Comparison of ENCODE assay signal across 36 cellular contexts in genomic region chr12:49905718-49906314, GRCh38. TPM values are rescaled to one million over a fixed set of nuclear protein-coding genes. Genes with fewer than 3 reads are reported as not detected.
A peak's percentile ranks its signal among the peaks of the same experiment; 100 is the strongest.
DNase-seq lines count a peak whose midpoint lies in the region; ATAC-seq, FAIRE-seq and TF ChIP-seq lines count a peak whose summit lies in the region.
"Had no signal": no experiment of that assay in that cellular context is flagged by ENCODE, and none has a peak within 500 bp of the region (broad histone marks: within the 10 kb centered on the region; RNA-seq: fewer than 3 reads in every experiment).

No MANE protein-coding gene starts in this region.

- WGBS in spleen, 5 donors, result 92 to 98% (median 95%) methylated on average over 7 of the region's 7 CpGs

- no peaks in the 10 kb centered on the region for H3K36me3 ChIP-seq in astrocyte (ENCODE audit: insufficient read depth, low read length)
- no peaks in the 10 kb centered on the region for H3K36me3 ChIP-seq in spleen
- H3K36me3 ChIP-seq: breast epithelium, uterus had no signal

- ATAC-seq in memory B cell (ENCODE audit: low read depth) (no peak), HG03139 (IDR thresholded peaks at IDR 0.05; ENCODE audit: unreplicated experiment) (no peak)
- ATAC-seq: A549; activated CD8-positive, alpha-beta memory T cell treated with anti-CD3 and anti-CD28 coated beads, Interleukin-2, amount 10 ng/mL, durations not matched to agents 7 days and 5 days; activated T-cell treated with anti-CD3 and anti-CD28 coated beads, Interleukin-2, amount 50 U/mL, for 4 hours; CD8-positive, alpha-beta T cell; left colon; Right ventricle myocardium inferior had no signal

- DNase-seq in activated naive CD4-positive, alpha-beta T cell (lab: John Stamatoyannopoulos, UW), result no peak
- DNase-seq in astrocyte (ENCODE audit: low read depth) (no peak), memory B cell (ENCODE audit: low spot score in 2 of 2) (no peak), spleen (peak; percentile 44), NCI-H2196 (lab: John Stamatoyannopoulos, UW; ENCODE audit: unreplicated experiment) (no peak)
- DNase-seq in activated CD4-positive, alpha-beta T cell treated with anti-CD3 and anti-CD28 coated beads, Interleukin-2, amount 50 U/mL, for 48 hours, result no peak
- DNase-seq: activated CD4-positive, alpha-beta T cell treated with anti-CD3 and anti-CD28 coated beads, Interleukin-2, amount 10 ng/mL, durations not matched to agents 24 days and 14 days; activated CD8-positive, alpha-beta memory T cell treated with anti-CD3 and anti-CD28 coated beads, Interleukin-2, amount 10 ng/mL, durations not matched to agents 7 days and 5 days; activated T-cell treated with anti-CD3 and anti-CD28 coated beads, Interleukin-2, amount 50 U/mL, for 4 hours; amygdala; CD8-positive, alpha-beta T cell; effector CD8-positive, alpha-beta T cell; EL; GOT3; HFFc6; hippocampal formation; left colon; mesenchymal stem cell; MV-4-11; NCI-H1436 treated with DMSO at 0.1 percent for 48 hours; NCI-H345; NCI-H69; PC-9; stimulated activated naive CD4-positive, alpha-beta T cell; testis; uterus had no signal

- H2AFZ ChIP-seq in astrocyte (ENCODE audit: low read depth, low read length), result no peak overlapping the region
- H2AFZ ChIP-seq: PC-9 had no signal

- no peaks in the 10 kb centered on the region for H4K20me1 ChIP-seq in astrocyte (ENCODE audit: insufficient read depth, low read length)

- H3K4me1 ChIP-seq in astrocyte (ENCODE audit: insufficient read depth, low read length), result peaks cover 14% of the 10 kb centered on the region
- H3K4me1 ChIP-seq in spleen, result peaks cover 0 to 19% (median 12%) of the 10 kb centered on the region in 6 donors
- H3K4me1 ChIP-seq: A549, breast epithelium, uterus had no signal

- H3K4me3 ChIP-seq in astrocyte (ENCODE audit: insufficient read depth, low read depth, low read length) (no peak overlapping the region), spleen (no peak overlapping the region)
- H3K4me3 ChIP-seq: A549, breast epithelium, PC-9, testis, uterus had no signal

- H3K36me3 Mint-ChIP-seq in activated naive CD4-positive, alpha-beta T cell treated with anti-CD3 and anti-CD28 coated beads, Interleukin-2, amount 50 U/mL, for 24 hours, result no peaks in the 10 kb centered on the region
- H3K36me3 Mint-ChIP-seq in astrocyte (ENCODE audit: low read depth, unreplicated experiment) (no peaks in the 10 kb centered on the region), memory B cell (no peaks in the 10 kb centered on the region)
- H3K36me3 Mint-ChIP-seq: activated CD8-positive, alpha-beta memory T cell treated with anti-CD3 and anti-CD28 coated beads, Interleukin-2, amount 10 ng/mL, durations not matched to agents 7 days and 5 days; CD8-positive, alpha-beta T cell had no signal

- no peak overlapping the region for H3K4me2 ChIP-seq in astrocyte (ENCODE audit: low read length)
- H3K4me2 ChIP-seq: A549, PC-9 had no signal

- no peak for TF ChIP-seq POLR2A in spleen (IDR thresholded peaks at IDR 0.05)

- H3K4me1 Mint-ChIP-seq in activated naive CD4-positive, alpha-beta T cell treated with anti-CD3 and anti-CD28 coated beads, Interleukin-2, amount 50 U/mL, for 24 hours, result peaks cover 13% of the 10 kb centered on the region
- H3K4me1 Mint-ChIP-seq in astrocyte (ENCODE audit: low read depth, unreplicated experiment) (peaks cover 13% of the 10 kb centered on the region), memory B cell (peaks cover 7% of the 10 kb centered on the region)

- no peaks in the 10 kb centered on the region for H3K9me3 ChIP-seq in astrocyte (ENCODE audit: insufficient read depth, low read depth, low read length)
- no peaks in the 10 kb centered on the region for H3K9me3 ChIP-seq in spleen
- H3K9me3 ChIP-seq: A549, breast epithelium, testis, uterus had no signal

- H3K9me3 Mint-ChIP-seq in activated naive CD4-positive, alpha-beta T cell treated with anti-CD3 and anti-CD28 coated beads, Interleukin-2, amount 50 U/mL, for 24 hours, result no peaks in the 10 kb centered on the region
- peaks cover 3% of the 10 kb centered on the region for H3K9me3 Mint-ChIP-seq in astrocyte (ENCODE audit: unreplicated experiment)
- H3K9me3 Mint-ChIP-seq in memory B cell, result no peaks in the 10 kb centered on the region
- H3K9me3 Mint-ChIP-seq: activated CD4-positive, alpha-beta T cell treated with anti-CD3 and anti-CD28 coated beads, Interleukin-2, amount 10 ng/mL, durations not matched to agents 24 days and 14 days; activated T-cell treated with anti-CD3 and anti-CD28 coated beads, Interleukin-2, amount 50 U/mL, for 4 hours; CD8-positive, alpha-beta T cell; HFFc6 had no signal

- H3K27ac ChIP-seq in astrocyte (ENCODE audit: low read depth, low read length), result no peak overlapping the region
- H3K27ac ChIP-seq in spleen, result no peak overlapping the region
- H3K27ac ChIP-seq: A549, breast epithelium, PC-9, testis, uterus had no signal

- FAIRE-seq in astrocyte (lab: Jason Lieb, UNC), result no peak
- FAIRE-seq: A549, colon, GM18507 had no signal

- peak overlapping the region; percentile 45 for H3K4me3 Mint-ChIP-seq in activated naive CD4-positive, alpha-beta T cell treated with anti-CD3 and anti-CD28 coated beads, Interleukin-2, amount 50 U/mL, for 24 hours
- H3K4me3 Mint-ChIP-seq in astrocyte (ENCODE audit: unreplicated experiment), result no peak overlapping the region
- peak overlapping the region; percentile 58 for H3K4me3 Mint-ChIP-seq in memory B cell
- H3K4me3 Mint-ChIP-seq: activated CD4-positive, alpha-beta T cell treated with anti-CD3 and anti-CD28 coated beads, Interleukin-2, amount 10 ng/mL, durations not matched to agents 24 days and 14 days; activated CD8-positive, alpha-beta memory T cell treated with anti-CD3 and anti-CD28 coated beads, Interleukin-2, amount 10 ng/mL, durations not matched to agents 7 days and 5 days; activated T-cell treated with anti-CD3 and anti-CD28 coated beads, Interleukin-2, amount 50 U/mL, for 4 hours; CD8-positive, alpha-beta T cell; HFFc6 had no signal

- no peaks in the 10 kb centered on the region for H3K27me3 ChIP-seq in astrocyte (ENCODE audit: insufficient read depth, low read length)
- peaks cover 0 to 40% (median 10%) of the 10 kb centered on the region in 7 donors for H3K27me3 ChIP-seq in spleen (replicated peaks in 1 of 7)
- H3K27me3 ChIP-seq: testis, uterus had no signal

- no peak overlapping the region for H3K27ac Mint-ChIP-seq in activated naive CD4-positive, alpha-beta T cell treated with anti-CD3 and anti-CD28 coated beads, Interleukin-2, amount 50 U/mL, for 24 hours
- H3K27ac Mint-ChIP-seq in astrocyte (ENCODE audit: unreplicated experiment), result peak overlapping the region; percentile 9
- H3K27ac Mint-ChIP-seq in memory B cell, result no peak overlapping the region
- H3K27ac Mint-ChIP-seq: activated CD4-positive, alpha-beta T cell treated with anti-CD3 and anti-CD28 coated beads, Interleukin-2, amount 10 ng/mL, durations not matched to agents 24 days and 14 days; activated CD8-positive, alpha-beta memory T cell treated with anti-CD3 and anti-CD28 coated beads, Interleukin-2, amount 10 ng/mL, durations not matched to agents 7 days and 5 days; CD8-positive, alpha-beta T cell; HFFc6 had no signal

- intact Hi-C loops in spleen (cut with DNase I; ENCODE audit: low total_unique reads), result no loop called here

- TF ChIP-seq CTCF in astrocyte (IDR thresholded peaks at IDR 0.05; ENCODE audit: insufficient read depth, low read depth, low read length) (no peak), spleen (IDR thresholded peaks at IDR 0.05 in 8 of 11, conservative IDR thresholded peaks at IDR 0.05 in 3 of 11) (no peak)

- H3K79me2 ChIP-seq in astrocyte (ENCODE audit: insufficient read depth, low read length), result no peaks in the 10 kb centered on the region

- no peak overlapping the region for H3K9ac ChIP-seq in astrocyte (ENCODE audit: low read length)

- H3K27me3 Mint-ChIP-seq in activated naive CD4-positive, alpha-beta T cell treated with anti-CD3 and anti-CD28 coated beads, Interleukin-2, amount 50 U/mL, for 24 hours, result no peaks in the 10 kb centered on the region
- H3K27me3 Mint-ChIP-seq in astrocyte (ENCODE audit: low read depth, unreplicated experiment) (peaks cover 46% of the 10 kb centered on the region), memory B cell (peaks cover 35% of the 10 kb centered on the region)

RNA-seq across cellular contexts. Expression of gene FAIM2, which starts 2.1 kb away (rescaled TPM):
- total RNA-seq in astrocyte, result 0.10 and 0.18 TPM in 2 replicates
- 1 to 10 TPM in 4 of 7 donors, under 1 TPM in 2, not detected in 1; 0.09 to 3.2 (median 1.7) TPM for total RNA-seq in spleen
- polyA plus RNA-seq in spleen, result under 1 TPM; 0.04 to 0.19 (median 0.17) TPM
- total RNA-seq: CD8-positive, alpha-beta T cell; epithelial cell of proximal tubule; PC-9; renal cortical epithelial cell had no signal

RNA-seq across cellular contexts. Expression of gene AQP2, which starts 44.7 kb away (rescaled TPM):
- total RNA-seq in astrocyte (not detected in 2 replicates), spleen (not detected)
- not detected for polyA plus RNA-seq in spleen
- total RNA-seq: activated CD4-positive, alpha-beta T cell treated with anti-CD3 and anti-CD28 coated beads, Interleukin-2, amount 10 ng/mL, durations not matched to agents 24 days and 14 days; activated CD8-positive, alpha-beta memory T cell treated with anti-CD3 and anti-CD28 coated beads, Interleukin-2, amount 10 ng/mL, durations not matched to agents 7 days and 5 days; activated T-cell treated with anti-CD3 and anti-CD28 coated beads, Interleukin-2, amount 50 U/mL, for 4 hours; breast epithelium; CD8-positive, alpha-beta T cell; epithelial cell of proximal tubule; HFFc6; left colon; PC-9; Right ventricle myocardium inferior; skeletal muscle tissue; uterus had no signal
- polyA plus RNA-seq: A549 had no signal

RNA-seq across cellular contexts. Expression of gene AQP5, which starts 55.9 kb away (rescaled TPM):
- total RNA-seq in astrocyte (not detected in 2 replicates), spleen (under 1 TPM in 3 of 7 donors, not detected in 4; 0.26 to 0.46 (median 0.30) TPM)
- under 1 TPM in 2 of 3 donors, not detected in 1; 0.05 to 0.45 TPM for polyA plus RNA-seq in spleen
- total RNA-seq: activated CD4-positive, alpha-beta T cell treated with anti-CD3 and anti-CD28 coated beads, Interleukin-2, amount 10 ng/mL, durations not matched to agents 24 days and 14 days; activated CD8-positive, alpha-beta memory T cell treated with anti-CD3 and anti-CD28 coated beads, Interleukin-2, amount 10 ng/mL, durations not matched to agents 7 days and 5 days; activated T-cell treated with anti-CD3 and anti-CD28 coated beads, Interleukin-2, amount 50 U/mL, for 4 hours; CD8-positive, alpha-beta T cell; epithelial cell of proximal tubule; HFFc6; left colon; renal cortical epithelial cell had no signal
- polyA plus RNA-seq: A549 had no signal
